ENCODE assay signal across 5 cellular contexts in the genomic region with DNA sequence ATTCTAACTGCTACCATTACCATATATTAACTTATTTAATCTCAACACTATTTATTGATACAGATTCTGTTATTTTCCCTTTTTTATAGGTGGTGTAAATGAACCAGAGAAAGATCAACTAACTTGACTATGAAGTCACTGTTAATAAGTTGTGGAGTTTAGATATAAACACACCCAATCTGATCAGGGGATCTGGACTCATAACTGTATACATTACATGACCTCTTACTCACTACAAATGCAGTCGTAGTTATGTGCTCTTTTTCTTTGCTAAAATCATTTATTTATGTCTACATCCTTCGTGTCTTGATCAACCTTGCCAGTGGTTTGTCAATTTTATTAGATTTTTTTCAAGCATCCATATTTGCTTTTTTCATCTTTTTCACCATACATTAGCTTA.
"Had no signal": no experiment of that assay in that cellular context is flagged by ENCODE, and none has a peak within 500 bp of the region (broad histone marks: within the 10 kb centered on the region; RNA-seq: fewer than 3 reads in every experiment).

No MANE protein-coding gene starts in this region.

- H3K4me3 ChIP-seq: GM23338 had no signal

- ATAC-seq: GM23338 had no signal

- H3K27ac ChIP-seq: KMS-11 had no signal

- DNase-seq: H9, HCEC 1CT, KBM-7 had no signal

- H3K9ac ChIP-seq: KMS-11 had no signal

- H3K4me2 ChIP-seq: GM23338, KMS-11 had no signal

- H2AFZ ChIP-seq: GM23338 had no signal
